Comparison of ENCODE assay signal across 9 cellular contexts in the genomic region with DNA sequence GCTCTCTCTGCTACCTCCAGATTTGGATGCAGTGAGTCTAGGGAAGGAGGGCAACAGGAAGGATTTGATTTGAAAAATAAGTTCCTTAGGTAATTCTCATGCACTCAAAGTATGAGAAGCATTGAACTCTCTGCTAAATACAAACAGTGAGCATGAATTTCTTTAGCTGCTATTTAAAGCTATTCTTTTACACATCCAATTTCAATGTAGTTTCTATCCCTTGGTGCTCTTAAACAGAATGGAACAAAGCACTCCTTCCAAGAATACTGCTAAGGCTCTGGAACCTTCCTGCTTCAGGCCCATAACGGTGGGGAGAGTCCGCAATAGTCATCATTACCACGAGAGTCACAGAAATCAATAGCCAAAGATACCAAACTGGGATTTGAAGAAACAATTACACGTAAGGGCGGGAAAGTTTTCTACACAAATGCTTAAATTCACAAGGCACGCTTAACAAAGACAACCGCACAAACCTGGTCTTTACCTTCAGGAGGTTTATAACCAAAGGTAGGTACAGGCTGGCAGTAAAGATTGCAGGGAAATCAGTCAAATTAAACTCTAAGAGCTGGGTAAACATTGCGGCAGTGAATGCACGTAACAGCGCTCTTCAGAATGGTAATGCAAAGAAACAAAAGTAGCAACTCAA.
DNase-seq lines count a peak whose midpoint lies in the region; ATAC-seq and TF ChIP-seq lines count a peak whose summit lies in the region.
"Had no signal": no experiment of that assay in that cellular context is flagged by ENCODE, and none has a peak within 500 bp of the region (broad histone marks: within the 10 kb centered on the region; RNA-seq: fewer than 3 reads in every experiment).

No MANE protein-coding gene starts in this region.

- H3K79me2 ChIP-seq in hepatocyte = peaks cover 68% of the 10 kb centered on the region

- peak overlapping the region; percentile 69 for H3K4me2 ChIP-seq in hepatocyte

- TF ChIP-seq CTCF in RWPE2 (IDR thresholded peaks at IDR 0.05; ENCODE audit: poor library complexity, severe bottlenecking) (no peak), hepatocyte (IDR thresholded peaks at IDR 0.05; ENCODE audit: poor library complexity) (no peak)

- peaks cover 44% of the 10 kb centered on the region for H3K4me1 Mint-ChIP-seq in T-helper 1 cell treated with Interleukin-12 subunit alpha and Interleukin-12 subunit beta and Interleukin-4 antibody, amounts not matched to agents 30 μg/mL and 1 μg/mL, for 36 hours (ENCODE audit: low read depth)
- peaks cover 20% of the 10 kb centered on the region for H3K4me1 Mint-ChIP-seq in stimulated activated effector memory CD8-positive, alpha-beta T cell treated with anti-CD3 and anti-CD28 coated beads, Interleukin-12 subunit alpha, Interleukin-12 subunit beta, amount 100 ng/mL, for 72 hours

- H3K4me3 Mint-ChIP-seq in T-helper 1 cell treated with Interleukin-12 subunit alpha and Interleukin-12 subunit beta and Interleukin-4 antibody, amounts not matched to agents 30 μg/mL and 1 μg/mL, for 36 hours = peak overlapping the region; percentile 88
- H3K4me3 Mint-ChIP-seq in stimulated activated effector memory CD8-positive, alpha-beta T cell treated with anti-CD3 and anti-CD28 coated beads, Interleukin-12 subunit alpha, Interleukin-12 subunit beta, amount 100 ng/mL, for 72 hours = peak overlapping the region; percentile 88

- 50% methylated on average over 10 of the region's 10 CpGs for WGBS in hepatocyte (ENCODE audit: low lambda C conversion rate, missing lambda C conversion rate)

- peaks cover 22% of the 10 kb centered on the region for H3K36me3 Mint-ChIP-seq in T-helper 1 cell treated with Interleukin-12 subunit alpha and Interleukin-12 subunit beta and Interleukin-4 antibody, amounts not matched to agents 30 μg/mL and 1 μg/mL, for 36 hours (ENCODE audit: low read depth)
- H3K36me3 Mint-ChIP-seq in stimulated activated effector memory CD8-positive, alpha-beta T cell treated with anti-CD3 and anti-CD28 coated beads, Interleukin-12 subunit alpha, Interleukin-12 subunit beta, amount 100 ng/mL, for 72 hours = no peaks in the 10 kb centered on the region

- H3K27ac ChIP-seq in RWPE2 (ENCODE audit: poor library complexity, severe bottlenecking) (no peak overlapping the region), hepatocyte (peak overlapping the region; percentile 91)

- H4K20me1 ChIP-seq in hepatocyte (ENCODE audit: insufficient read depth, poor library complexity, severe bottlenecking) = peaks cover 17% of the 10 kb centered on the region

- H3K9me3 ChIP-seq in RWPE2 (ENCODE audit: severe bottlenecking) = no peaks in the 10 kb centered on the region
- no peaks in the 10 kb centered on the region for H3K9me3 ChIP-seq in hepatocyte (ENCODE audit: low read depth)

- DNase-seq in T-helper 1 cell = no peak
- no peak for DNase-seq in RWPE2 (ENCODE audit: low spot score)
- no peak for DNase-seq in hepatocyte (ENCODE audit: low spot score)
- no peak for DNase-seq in stimulated activated effector memory CD8-positive, alpha-beta T cell treated with anti-CD3 and anti-CD28 coated beads, Interleukin-12 subunit alpha, Interleukin-12 subunit beta, amount 100 ng/mL, for 72 hours (ENCODE audit: low spot score in 2 of 2)
- DNase-seq in GOT3 (lab: John Stamatoyannopoulos, UW) = no peak
- DNase-seq in AG08395 (ENCODE audit: low spot score) = no peak
- DNase-seq: NK-92 treated with Interleukin-12 subunit alpha and Interleukin-12 subunit beta, amount 100 ng/mL, for 24 hours had no signal

- peaks cover 14% of the 10 kb centered on the region for H3K27me3 Mint-ChIP-seq in T-helper 1 cell treated with Interleukin-12 subunit alpha and Interleukin-12 subunit beta and Interleukin-4 antibody, amounts not matched to agents 30 μg/mL and 1 μg/mL, for 36 hours (ENCODE audit: low read depth)

- H3K9me2 ChIP-seq in hepatocyte (replicated peaks; ENCODE audit: insufficient read depth) = no peaks in the 10 kb centered on the region

- no peaks in the 10 kb centered on the region for H3K9me3 Mint-ChIP-seq in T-helper 1 cell treated with Interleukin-12 subunit alpha and Interleukin-12 subunit beta and Interleukin-4 antibody, amounts not matched to agents 30 μg/mL and 1 μg/mL, for 36 hours
- no peaks in the 10 kb centered on the region for H3K9me3 Mint-ChIP-seq in stimulated activated effector memory CD8-positive, alpha-beta T cell treated with anti-CD3 and anti-CD28 coated beads, Interleukin-12 subunit alpha, Interleukin-12 subunit beta, amount 100 ng/mL, for 72 hours

- no peak overlapping the region for H2AFZ ChIP-seq in hepatocyte

- H3K4me1 ChIP-seq in RWPE2 (ENCODE audit: insufficient read depth, poor library complexity, severe bottlenecking) (peaks cover 22% of the 10 kb centered on the region), hepatocyte (ENCODE audit: insufficient read depth) (peaks cover 19% of the 10 kb centered on the region)

- ATAC-seq in RWPE2 (ENCODE audit: low read depth) = no peak
- ATAC-seq in stimulated activated effector memory CD8-positive, alpha-beta T cell treated with anti-CD3 and anti-CD28 coated beads, Interleukin-12 subunit alpha, Interleukin-12 subunit beta, amount 100 ng/mL, for 72 hours = no peak
- ATAC-seq in HG03196 (IDR thresholded peaks at IDR 0.05; ENCODE audit: unreplicated experiment) = no peak

- no peaks in the 10 kb centered on the region for H3K36me3 ChIP-seq in RWPE2 (ENCODE audit: low read depth)
- no peaks in the 10 kb centered on the region for H3K36me3 ChIP-seq in hepatocyte (replicated peaks; ENCODE audit: insufficient read depth, low read depth)

- peak overlapping the region; percentile 3 for H3K4me3 ChIP-seq in RWPE2 (ENCODE audit: severe bottlenecking)
- H3K4me3 ChIP-seq in hepatocyte = peak overlapping the region; percentile 66

- peak overlapping the region; percentile 56 for H3K27ac Mint-ChIP-seq in T-helper 1 cell treated with Interleukin-12 subunit alpha and Interleukin-12 subunit beta and Interleukin-4 antibody, amounts not matched to agents 30 μg/mL and 1 μg/mL, for 36 hours
- no peak overlapping the region for H3K27ac Mint-ChIP-seq in stimulated activated effector memory CD8-positive, alpha-beta T cell treated with anti-CD3 and anti-CD28 coated beads, Interleukin-12 subunit alpha, Interleukin-12 subunit beta, amount 100 ng/mL, for 72 hours

- H3K27me3 ChIP-seq in RWPE2 (ENCODE audit: insufficient read depth, poor library complexity, severe bottlenecking) (no peaks in the 10 kb centered on the region), hepatocyte (no peaks in the 10 kb centered on the region)
